1 cellular context compared by ENCODE assay signal in genomic region chr15:63010920-63011693, GRCh38.
TF ChIP-seq lines count a peak whose summit lies in the region.

No MANE protein-coding gene starts in this region.

TF ChIP-seq in HepG2, 621 proteins besides CTCF, POLR2A, EP300 and RAD21 (continued from another document and continues in another):
- no peak for TF ChIP-seq DMTF1 (CRISPR knock-in tag; IDR thresholded peaks at IDR 0.05)
- no peak for TF ChIP-seq ZC3H4 (CRISPR knock-in tag; IDR thresholded peaks at IDR 0.05; ENCODE audit: borderline replicate concordance)
- peak; percentile 67; the same call in 1 of the 2 replicates for TF ChIP-seq ZNF605 (CRISPR knock-in tag; IDR thresholded peaks at IDR 0.05)
- TF ChIP-seq NFYC (CRISPR knock-in tag; IDR thresholded peaks at IDR 0.05), result no peak
- TF ChIP-seq ZNF563 (CRISPR knock-in tag; IDR thresholded peaks at IDR 0.05), result no peak
- TF ChIP-seq ZFP82 (CRISPR knock-in tag; IDR thresholded peaks at IDR 0.05; ENCODE audit: borderline replicate concordance), result no peak
- TF ChIP-seq ZNF629 (CRISPR knock-in tag; conservative IDR thresholded peaks at IDR 0.05), result peak; percentile 47
- peak; percentile 78 for TF ChIP-seq RARA (CRISPR knock-in tag; IDR thresholded peaks at IDR 0.05)
- peak; percentile 24; the same call in 1 of the 2 replicates for TF ChIP-seq TFAP4 (IDR thresholded peaks at IDR 0.05; ENCODE audit: borderline replicate concordance, low read depth)
- 0 out of 2 replicates have a peak, but pooled peaks have one; percentile 27 for TF ChIP-seq ZNF160 (CRISPR knock-in tag; IDR thresholded peaks at IDR 0.05)
- peak; percentile 77; the same call in 1 of the 2 replicates for TF ChIP-seq NFIC (IDR thresholded peaks at IDR 0.05; ENCODE audit: low read length)
- TF ChIP-seq SMARCC2 (IDR thresholded peaks at IDR 0.05), result peak; percentile 90; the same call in 1 of the 2 replicates
- no peak for TF ChIP-seq RFXANK (CRISPR knock-in tag; IDR thresholded peaks at IDR 0.05)
- TF ChIP-seq ZNF296 (CRISPR knock-in tag; conservative IDR thresholded peaks at IDR 0.05), result no peak
- TF ChIP-seq MAFG (CRISPR knock-in tag; IDR thresholded peaks at IDR 0.05), result no peak
- peak; percentile 62; the same call in 1 of the 2 replicates for TF ChIP-seq PPARG (CRISPR knock-in tag; conservative IDR thresholded peaks at IDR 0.05)
- TF ChIP-seq ZBTB43 (CRISPR knock-in tag; conservative IDR thresholded peaks at IDR 0.05), result no peak
- TF ChIP-seq ZNF354B (CRISPR knock-in tag; IDR thresholded peaks at IDR 0.05), result 0 out of 2 replicates have a peak, but pooled peaks have one; percentile 62
- TF ChIP-seq ZSCAN31 (CRISPR knock-in tag; IDR thresholded peaks at IDR 0.05; ENCODE audit: low read depth), result no peak
- peak; percentile 64; the same call in 1 of the 2 replicates for TF ChIP-seq REPIN1 (CRISPR knock-in tag; IDR thresholded peaks at IDR 0.05; ENCODE audit: borderline replicate concordance, low read depth)
- peak; percentile 33; the same call in 1 of the 2 replicates for TF ChIP-seq SOX13 (IDR thresholded peaks at IDR 0.05)
- TF ChIP-seq SOX13 (CRISPR knock-in tag; conservative IDR thresholded peaks at IDR 0.05 in 1 of 2, IDR thresholded peaks at IDR 0.05 in 1 of 2), result peak in 1 of 2 experiments; percentile 74; a peak in 2 of 4 replicates
- no peak for TF ChIP-seq THYN1 (CRISPR knock-in tag; IDR thresholded peaks at IDR 0.05; ENCODE audit: borderline replicate concordance, low read depth)
- peak; percentile 56; the same call in 1 of the 2 replicates for TF ChIP-seq ZNF800 (CRISPR knock-in tag; IDR thresholded peaks at IDR 0.05)
- TF ChIP-seq MAFK (conservative IDR thresholded peaks at IDR 0.05 in 1 of 2, IDR thresholded peaks at IDR 0.05 in 1 of 2; ENCODE audit: low read length in 2 of 2), result no peak
- TF ChIP-seq ZNF768 (CRISPR knock-in tag; IDR thresholded peaks at IDR 0.05), result no peak
- no peak for TF ChIP-seq ZNF225 (CRISPR knock-in tag; IDR thresholded peaks at IDR 0.05)
- TF ChIP-seq MYC (CRISPR knock-in tag; IDR thresholded peaks at IDR 0.05; ENCODE audit: borderline replicate concordance), result no peak
- TF ChIP-seq NR2F1 (CRISPR knock-in tag; IDR thresholded peaks at IDR 0.05), result no peak
- TF ChIP-seq SPEN (CRISPR knock-in tag; IDR thresholded peaks at IDR 0.05; ENCODE audit: low read depth), result peak; percentile 46; the same call in 1 of the 2 replicates
- TF ChIP-seq ZNF407 (CRISPR knock-in tag; IDR thresholded peaks at IDR 0.05; ENCODE audit: not compliant biosample characterization), result no peak
- TF ChIP-seq NR2F6 (IDR thresholded peaks at IDR 0.05), result peak; percentile 38; the same call in 1 of the 2 replicates
- TF ChIP-seq NR2F6 (CRISPR knock-in tag; IDR thresholded peaks at IDR 0.05), result peak; percentile 23; the same call in 1 of the 2 replicates
- no peak for TF ChIP-seq SNAPC2 (CRISPR knock-in tag; IDR thresholded peaks at IDR 0.05)
- TF ChIP-seq NR2C2 (CRISPR knock-in tag; IDR thresholded peaks at IDR 0.05; ENCODE audit: borderline replicate concordance), result peak; percentile 51; the same call in 1 of the 2 replicates
- peak; percentile 58; the same call in 1 of the 2 replicates for TF ChIP-seq MED13 (CRISPR knock-in tag; IDR thresholded peaks at IDR 0.05)
- peak; percentile 66; the same call in 1 of the 2 replicates for TF ChIP-seq SNAI1 (CRISPR knock-in tag; IDR thresholded peaks at IDR 0.05; ENCODE audit: borderline replicate concordance)
- TF ChIP-seq PITX1 (CRISPR knock-in tag; IDR thresholded peaks at IDR 0.05), result peak; percentile 81
- TF ChIP-seq ZKSCAN5 (CRISPR knock-in tag; IDR thresholded peaks at IDR 0.05), result no peak
- TF ChIP-seq FOXJ3 (CRISPR knock-in tag; IDR thresholded peaks at IDR 0.05; ENCODE audit: borderline replicate concordance), result peak; percentile 81
- no peak for TF ChIP-seq STAT5B (CRISPR knock-in tag; IDR thresholded peaks at IDR 0.05)
- TF ChIP-seq CAMTA2 (CRISPR knock-in tag; IDR thresholded peaks at IDR 0.05; ENCODE audit: borderline replicate concordance), result no peak
- no peak for TF ChIP-seq ZFP90 (CRISPR knock-in tag; IDR thresholded peaks at IDR 0.05; ENCODE audit: borderline replicate concordance)
- no peak for TF ChIP-seq PHF8 (CRISPR knock-in tag; IDR thresholded peaks at IDR 0.05)
- TF ChIP-seq SALL2 (CRISPR knock-in tag; IDR thresholded peaks at IDR 0.05), result no peak
- TF ChIP-seq TFDP2 (CRISPR knock-in tag; IDR thresholded peaks at IDR 0.05), result 0 out of 2 replicates have a peak, but pooled peaks have one; percentile 43
- no peak for TF ChIP-seq ZNF615 (CRISPR knock-in tag; IDR thresholded peaks at IDR 0.05; ENCODE audit: borderline replicate concordance)
- peak; percentile 52; the same call in 1 of the 2 replicates for TF ChIP-seq ZNF574 (CRISPR knock-in tag; IDR thresholded peaks at IDR 0.05)
- peak; percentile 82 for TF ChIP-seq CREM (IDR thresholded peaks at IDR 0.05)
- no peak for TF ChIP-seq CREM (CRISPR knock-in tag; IDR thresholded peaks at IDR 0.05)
